Comparison of ENCODE assay signal across 14 cellular contexts in the genomic region with DNA sequence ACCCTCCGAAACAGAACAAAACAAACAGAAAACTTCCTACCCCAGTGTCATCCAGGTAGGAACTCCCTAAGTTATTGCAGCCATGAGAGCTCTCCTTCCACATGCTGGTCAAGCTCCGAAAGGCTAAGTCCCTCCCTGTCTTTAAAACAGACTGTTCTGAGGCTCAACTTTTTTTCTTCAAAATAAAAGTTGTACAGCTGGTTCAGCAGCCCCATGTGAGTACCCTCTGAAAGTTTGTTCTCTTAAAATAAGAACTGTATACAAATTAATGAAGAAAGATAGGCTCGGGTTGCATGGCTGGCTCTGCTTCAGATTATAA. TPM values are rescaled to one million over a fixed set of nuclear protein-coding genes. Genes with fewer than 3 reads are reported as not detected.
A peak's percentile ranks its signal among the peaks of the same experiment; 100 is the strongest.
DNase-seq lines count a peak whose midpoint lies in the region; ATAC-seq and TF ChIP-seq lines count a peak whose summit lies in the region.
"Had no signal": no experiment of that assay in that cellular context is flagged by ENCODE, and none has a peak within 500 bp of the region (broad histone marks: within the 10 kb centered on the region; RNA-seq: fewer than 3 reads in every experiment).

Gene PDE1A, minus strand, starts transcription at position 122 of the 319 bp plus-strand sequence.

- POLR2A ChIA-PET in SK-N-SH (lab: Yijun Ruan, JAX): no interaction called here

- whole genome bisulfite sequencing in SK-N-SH (ENCODE audit: low lambda C conversion rate): 64% methylated on average over 3 of the region's 3 CpGs

- peak within 1 kb of the TSS in 1 of 2 experiments; percentile 12; a peak in 1 of 4 replicates for H3K4me3 ChIP-seq in SK-N-SH (ENCODE audit: low read depth in 2 of 2, low read length in 1 of 2)
- H3K4me3 ChIP-seq in fibroblast of villous mesenchyme (ENCODE audit: low read depth, low read length): peak within 1 kb of the TSS; percentile 23
- H3K4me3 ChIP-seq: HAP-1 had no signal

- CTCF ChIA-PET in SK-N-SH (lab: Yijun Ruan, JAX): no interaction called here

- no peak within 1 kb of the TSS for H3K9ac ChIP-seq in SK-N-SH

- TF ChIP-seq RAD21 in SK-N-SH (IDR thresholded peaks at IDR 0.05; ENCODE audit: low read length): no peak

- H3F3A ChIP-seq in SK-N-SH (replicated peaks; ENCODE audit: insufficient read depth): peaks cover 5% of the 10 kb centered on the region

- H3K27me3 Mint-ChIP-seq in neural crest cell (ENCODE audit: low read depth) (no peaks in the 10 kb centered on the region), type B pancreatic cell (no peaks in the 10 kb centered on the region)
- H3K27me3 Mint-ChIP-seq: central memory CD8-positive, alpha-beta T cell had no signal

- TF ChIP-seq CTCF in SK-N-SH (IDR thresholded peaks at IDR 0.05) (no peak), fibroblast of villous mesenchyme (IDR thresholded peaks at IDR 0.05; ENCODE audit: insufficient read depth, low read depth, low read length) (no peak), neural crest cell (conservative IDR thresholded peaks at IDR 0.05) (no peak), type B pancreatic cell (conservative IDR thresholded peaks at IDR 0.05) (no peak)

- no peak within 1 kb of the TSS for H3K4me3 Mint-ChIP-seq in neural crest cell
- H3K4me3 Mint-ChIP-seq in type B pancreatic cell: peak within 1 kb of the TSS; percentile 17
- H3K4me3 Mint-ChIP-seq: central memory CD8-positive, alpha-beta T cell had no signal

- H3K27me3 ChIP-seq in SK-N-SH (ENCODE audit: insufficient read depth): no peaks in the 10 kb centered on the region

- H3K36me3 Mint-ChIP-seq in neural crest cell (ENCODE audit: low read depth) (peaks cover 6% of the 10 kb centered on the region), type B pancreatic cell (no peaks in the 10 kb centered on the region)

- H2AFZ ChIP-seq in SK-N-SH (ENCODE audit: low read depth): peak within 1 kb of the TSS; percentile 29; the same call in 1 of the 2 replicates

- H3K9me3 ChIP-seq in SK-N-SH: no peaks in the 10 kb centered on the region
- H3K9me3 ChIP-seq: HAP-1 had no signal

- H3K9me3 Mint-ChIP-seq in neural crest cell (peaks cover 6% of the 10 kb centered on the region), type B pancreatic cell (peaks cover 4% of the 10 kb centered on the region)

- no peak within 1 kb of the TSS for H3K27ac Mint-ChIP-seq in neural crest cell (ENCODE audit: unreplicated experiment)
- no peak within 1 kb of the TSS for H3K27ac Mint-ChIP-seq in type B pancreatic cell

- H3K36me3 ChIP-seq in SK-N-SH (replicated peaks in 1 of 2; ENCODE audit: control insufficient read depth in 1 of 2, insufficient read depth in 2 of 2, low read length in 1 of 2): no peaks in the 10 kb centered on the region
- H3K36me3 ChIP-seq: HAP-1, WERI-Rb-1 had no signal

- H3K4me2 ChIP-seq in SK-N-SH: no peak within 1 kb of the TSS

- ATAC-seq in HG03460 (IDR thresholded peaks at IDR 0.05; ENCODE audit: unreplicated experiment) (no peak), HG03439 (IDR thresholded peaks at IDR 0.05; ENCODE audit: unreplicated experiment) (no peak)
- ATAC-seq: Panc1 had no signal

- no peaks in the 10 kb centered on the region for H3K9me2 ChIP-seq in SK-N-SH

- DNase-seq in SK-N-SH (no peak), fibroblast of villous mesenchyme (ENCODE audit: low read depth) (no peak), neural crest cell (ENCODE audit: low read depth, low spot score) (no peak), type B pancreatic cell (ENCODE audit: extremely low spot score, unreplicated experiment) (no peak), activated T-cell treated with anti-CD3 and anti-CD28 coated beads for 4 hours (no peak)
- DNase-seq: activated T-cell treated with anti-CD3 and anti-CD28 coated beads, Interleukin-2, amount 50 U/mL, for 48 hours; NCI-H1417 treated with DMSO at 0.1 percent for 48 hours; WERI-Rb-1 had no signal

- H3K27ac ChIP-seq in SK-N-SH (ENCODE audit: low read depth in 2 of 2, low read length in 1 of 2): peak within 1 kb of the TSS in 1 of 2 experiments; percentile 60; a peak in 1 of 4 replicates
- H3K27ac ChIP-seq: WERI-Rb-1 had no signal

- H3K79me2 ChIP-seq in SK-N-SH (ENCODE audit: insufficient read depth): no peaks in the 10 kb centered on the region

- no peak for TF ChIP-seq EP300 in SK-N-SH (IDR thresholded peaks at IDR 0.05; ENCODE audit: borderline replicate concordance in 1 of 2, low read depth in 1 of 2, low read length in 1 of 2)

- H3K4me1 Mint-ChIP-seq in neural crest cell (peaks cover 3% of the 10 kb centered on the region), type B pancreatic cell (ENCODE audit: unreplicated experiment) (peaks cover 10% of the 10 kb centered on the region)
- H3K4me1 Mint-ChIP-seq: central memory CD8-positive, alpha-beta T cell had no signal

- peaks cover 0 to 3% of the 10 kb centered on the region in 2 experiments; a peak in 2 of 4 replicates for H3K4me1 ChIP-seq in SK-N-SH (ENCODE audit: control insufficient read depth in 1 of 2, insufficient read depth in 2 of 2, low read depth in 1 of 2, low read length in 1 of 2)
- H3K4me1 ChIP-seq: HAP-1 had no signal

- H4K20me1 ChIP-seq in SK-N-SH (ENCODE audit: insufficient read depth): no peaks in the 10 kb centered on the region

TF ChIP-seq in SK-N-SH, 30 proteins besides CTCF, POLR2A, EP300 and RAD21 (continues in another document):
- TF ChIP-seq JUND (IDR thresholded peaks at IDR 0.05) (no peak), NRF1 (IDR thresholded peaks at IDR 0.05; ENCODE audit: low read depth, low read length) (no peak), TAF1 (IDR thresholded peaks at IDR 0.05; ENCODE audit: borderline replicate concordance, low read depth, low read length) (no peak), EZH2phosphoT487 (IDR thresholded peaks at IDR 0.05; ENCODE audit: borderline replicate concordance, low read depth) (no peak), RCOR1 (IDR thresholded peaks at IDR 0.05; ENCODE audit: low read length) (no peak), MXI1 (IDR thresholded peaks at IDR 0.05; ENCODE audit: low read depth, low read length) (no peak), IRF3 (IDR thresholded peaks at IDR 0.05; ENCODE audit: low read depth, low read length) (no peak), YY1 (IDR thresholded peaks at IDR 0.05; ENCODE audit: low read depth) (no peak), POLR2AphosphoS5 (IDR thresholded peaks at IDR 0.05; ENCODE audit: low read depth, low read length) (no peak), USF2 (IDR thresholded peaks at IDR 0.05; ENCODE audit: borderline replicate concordance, low read depth, low read length) (no peak), CHD2 (IDR thresholded peaks at IDR 0.05; ENCODE audit: low read length, partially characterized antibody) (no peak)
- TF ChIP-seq, protein P1, sequence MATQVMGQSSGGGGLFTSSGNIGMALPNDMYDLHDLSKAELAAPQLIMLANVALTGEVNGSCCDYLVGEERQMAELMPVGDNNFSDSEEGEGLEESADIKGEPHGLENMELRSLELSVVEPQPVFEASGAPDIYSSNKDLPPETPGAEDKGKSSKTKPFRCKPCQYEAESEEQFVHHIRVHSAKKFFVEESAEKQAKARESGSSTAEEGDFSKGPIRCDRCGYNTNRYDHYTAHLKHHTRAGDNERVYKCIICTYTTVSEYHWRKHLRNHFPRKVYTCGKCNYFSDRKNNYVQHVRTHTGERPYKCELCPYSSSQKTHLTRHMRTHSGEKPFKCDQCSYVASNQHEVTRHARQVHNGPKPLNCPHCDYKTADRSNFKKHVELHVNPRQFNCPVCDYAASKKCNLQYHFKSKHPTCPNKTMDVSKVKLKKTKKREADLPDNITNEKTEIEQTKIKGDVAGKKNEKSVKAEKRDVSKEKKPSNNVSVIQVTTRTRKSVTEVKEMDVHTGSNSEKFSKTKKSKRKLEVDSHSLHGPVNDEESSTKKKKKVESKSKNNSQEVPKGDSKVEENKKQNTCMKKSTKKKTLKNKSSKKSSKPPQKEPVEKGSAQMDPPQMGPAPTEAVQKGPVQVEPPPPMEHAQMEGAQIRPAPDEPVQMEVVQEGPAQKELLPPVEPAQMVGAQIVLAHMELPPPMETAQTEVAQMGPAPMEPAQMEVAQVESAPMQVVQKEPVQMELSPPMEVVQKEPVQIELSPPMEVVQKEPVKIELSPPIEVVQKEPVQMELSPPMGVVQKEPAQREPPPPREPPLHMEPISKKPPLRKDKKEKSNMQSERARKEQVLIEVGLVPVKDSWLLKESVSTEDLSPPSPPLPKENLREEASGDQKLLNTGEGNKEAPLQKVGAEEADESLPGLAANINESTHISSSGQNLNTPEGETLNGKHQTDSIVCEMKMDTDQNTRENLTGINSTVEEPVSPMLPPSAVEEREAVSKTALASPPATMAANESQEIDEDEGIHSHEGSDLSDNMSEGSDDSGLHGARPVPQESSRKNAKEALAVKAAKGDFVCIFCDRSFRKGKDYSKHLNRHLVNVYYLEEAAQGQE (IDR thresholded peaks at IDR 0.05; ENCODE audit: low read depth, low read length): no peak
- TF ChIP-seq, protein P2, sequence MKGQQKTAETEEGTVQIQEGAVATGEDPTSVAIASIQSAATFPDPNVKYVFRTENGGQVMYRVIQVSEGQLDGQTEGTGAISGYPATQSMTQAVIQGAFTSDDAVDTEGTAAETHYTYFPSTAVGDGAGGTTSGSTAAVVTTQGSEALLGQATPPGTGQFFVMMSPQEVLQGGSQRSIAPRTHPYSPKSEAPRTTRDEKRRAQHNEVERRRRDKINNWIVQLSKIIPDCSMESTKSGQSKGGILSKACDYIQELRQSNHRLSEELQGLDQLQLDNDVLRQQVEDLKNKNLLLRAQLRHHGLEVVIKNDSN (IDR thresholded peaks at IDR 0.05; ENCODE audit: borderline replicate concordance, low read depth): no peak

RNA-seq across cellular contexts. Expression of gene PDE1A, which starts in this region (rescaled TPM):
- 0.08 and 0.10 TPM in 2 replicates for polyA plus RNA-seq in SK-N-SH (2012; rRNA removed)
- 0.13 and 0.14 TPM in 2 replicates for polyA plus RNA-seq in SK-N-SH (2012; cell fraction: cytosol; rRNA removed)
- polyA plus RNA-seq in SK-N-SH (2012; cell fraction: nucleus; rRNA removed): 0.04 and 0.05 TPM in 2 replicates
- 1.7 and 1.9 TPM in 2 replicates for total RNA-seq in fibroblast of villous mesenchyme
- 27.4 and 27.8 TPM in 2 replicates for total RNA-seq in neural crest cell
- 1.3 and 3.6 TPM in 2 replicates for total RNA-seq in type B pancreatic cell (ENCODE audit: low replicate concordance)
- total RNA-seq: Daoy had no signal
